Comparison of ENCODE assay signal across 29 cellular contexts in genomic region chr1:61310538-61310937, GRCh38.
"Had no signal": no experiment of that assay in that cellular context is flagged by ENCODE, and none has a peak within 500 bp of the region (broad histone marks: within the 10 kb centered on the region; RNA-seq: fewer than 3 reads in every experiment).

No MANE protein-coding gene starts in this region.

- H3K36me3 ChIP-seq: adrenal gland, gastrocnemius medialis, heart left ventricle had no signal

- H3K4me3 ChIP-seq: adrenal gland, body of pancreas, esophagus muscularis mucosa, gastrocnemius medialis, heart left ventricle had no signal

- H3K9me3 ChIP-seq: adrenal gland, body of pancreas, esophagus muscularis mucosa, gastrocnemius medialis, heart left ventricle had no signal

- H3K4me1 ChIP-seq: adrenal gland, body of pancreas, foreskin keratinocyte, gastrocnemius medialis had no signal

- DNase-seq: activated CD4-positive, alpha-beta memory T cell treated with anti-CD3 and anti-CD28 coated beads for 36 hours; activated CD4-positive, alpha-beta T cell treated with anti-CD3 and anti-CD28 coated beads for 36 hours; activated CD4-positive, alpha-beta T cell treated with anti-CD3 and anti-CD28 coated beads, Interleukin-2, amount 10 ng/mL, durations not matched to agents 24 days and 14 days; activated CD4-positive, CD25-positive, alpha-beta regulatory T cell; activated CD4-positive, CD25-positive, alpha-beta regulatory T cell treated with anti-CD3 and anti-CD28 coated beads, Interleukin-2, amount 50 U/mL, for 72 hours; activated CD8-positive, alpha-beta memory T cell treated with anti-CD3 and anti-CD28 coated beads, Interleukin-2, amount 10 ng/mL, durations not matched to agents 7 days and 5 days; activated CD8-positive, alpha-beta memory T cell treated with anti-CD3 and anti-CD28 coated beads, Interleukin-2, amount 50 U/mL, for 4 hours; activated CD8-positive, alpha-beta T cell treated with anti-CD3 and anti-CD28 coated beads, Interleukin-2, amount 10 ng/mL, durations not matched to agents 7 days and 5 days; activated effector memory CD4-positive, alpha-beta T cell treated with anti-CD3 and anti-CD28 coated beads, Interleukin-2, amount 50 U/mL, for 16 hours; activated naive CD4-positive, alpha-beta T cell treated with anti-CD3 and anti-CD28 coated beads for 36 hours; activated naive CD8-positive, alpha-beta T cell treated with anti-CD3 and anti-CD28 coated beads for 36 hours; activated naive CD8-positive, alpha-beta T cell treated with anti-CD3 and anti-CD28 coated beads, Interleukin-2, amount 50 U/mL, for 24 hours; activated T-cell treated with anti-CD3 and anti-CD28 coated beads, Interleukin-2, amount 50 U/mL, for 24 hours; adrenal gland; amygdala; aorta; body of pancreas; caudate nucleus; cortex of kidney; dermis blood vessel endothelial cell; effector CD4-positive, alpha-beta T cell; effector memory CD8-positive, alpha-beta T cell; foreskin keratinocyte; gastrocnemius medialis; glutamatergic neuron; heart left ventricle; T-helper 2 cell had no signal

- H3K27ac ChIP-seq: adrenal gland, body of pancreas, esophagus muscularis mucosa, foreskin keratinocyte, gastrocnemius medialis, heart left ventricle had no signal

- H3K27me3 ChIP-seq: adrenal gland, body of pancreas, esophagus muscularis mucosa, foreskin keratinocyte, gastrocnemius medialis, heart left ventricle had no signal

- FAIRE-seq: colon had no signal

- ATAC-seq: activated CD4-positive, alpha-beta T cell treated with anti-CD3 and anti-CD28 coated beads for 36 hours; activated CD8-positive, alpha-beta memory T cell treated with anti-CD3 and anti-CD28 coated beads, Interleukin-2, amount 10 ng/mL, durations not matched to agents 7 days and 5 days; activated CD8-positive, alpha-beta T cell treated with anti-CD3 and anti-CD28 coated beads, Interleukin-2, amount 10 ng/mL, durations not matched to agents 7 days and 5 days; activated naive CD8-positive, alpha-beta T cell treated with anti-CD3 and anti-CD28 coated beads, Interleukin-2, amount 50 U/mL, for 24 hours; body of pancreas; effector memory CD8-positive, alpha-beta T cell; foreskin keratinocyte; gastrocnemius medialis; heart left ventricle had no signal
